In genomic region chr20:46031014-46031569, GRCh38 we compare ENCODE assay signal across 1 cellular context.
TF ChIP-seq lines count a peak whose summit lies in the region.

No MANE protein-coding gene starts in this region.

TF ChIP-seq in neural cell, 6 proteins besides CTCF, POLR2A, EP300 and RAD21:
- TF ChIP-seq EZH2 (IDR thresholded peaks at IDR 0.05; ENCODE audit: borderline replicate concordance, insufficient read depth, low read length, poor library complexity, severe bottlenecking) (no peak), MXI1 (conservative IDR thresholded peaks at IDR 0.05; ENCODE audit: poor library complexity, severe bottlenecking) (no peak), REST (IDR thresholded peaks at IDR 0.05; ENCODE audit: borderline replicate concordance) (no peak), POLR2AphosphoS5 (IDR thresholded peaks at IDR 0.05) (no peak), SMC3 (conservative IDR thresholded peaks at IDR 0.05; ENCODE audit: poor library complexity) (no peak), TAF1 (IDR thresholded peaks at IDR 0.05; ENCODE audit: low read depth) (no peak)
